ENCODE assay signal across 11 cellular contexts in the genomic region with DNA sequence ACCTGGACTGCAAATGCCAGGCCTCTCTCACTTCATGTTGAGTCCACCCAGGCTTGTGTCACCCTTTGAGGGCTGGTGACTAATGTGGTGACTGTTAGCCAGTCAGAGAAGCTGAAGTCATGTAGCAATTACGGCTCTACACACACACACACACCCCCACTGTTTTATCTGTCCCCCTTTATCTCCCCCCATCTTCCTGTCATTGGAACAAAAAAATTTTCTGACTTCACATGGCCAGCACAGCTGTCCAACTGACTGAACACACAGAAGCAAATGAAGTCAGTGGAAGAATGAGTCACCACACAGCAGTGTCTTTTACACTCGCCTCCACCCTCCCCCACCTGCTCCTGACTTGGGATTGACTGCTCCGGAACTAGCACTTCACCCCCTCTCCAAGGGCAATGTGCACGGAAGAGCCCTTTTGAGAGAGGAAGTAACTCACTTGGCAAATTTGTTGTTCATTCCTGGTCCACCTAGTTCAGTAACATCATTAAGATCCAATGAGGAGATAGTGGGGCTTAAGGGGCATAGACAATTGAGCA.
DNase-seq lines count a peak whose midpoint lies in the region; ATAC-seq and TF ChIP-seq lines count a peak whose summit lies in the region.
"Had no signal": no experiment of that assay in that cellular context is flagged by ENCODE, and none has a peak within 500 bp of the region (broad histone marks: within the 10 kb centered on the region; RNA-seq: fewer than 3 reads in every experiment).

No MANE protein-coding gene starts in this region.

- no peak overlapping the region for H3K4me2 ChIP-seq in GM23338
- peak overlapping the region; percentile 41 for H3K4me2 ChIP-seq in osteoblast (ENCODE audit: insufficient read depth, low read length)

- H3K4me1 ChIP-seq in GM23338 (ENCODE audit: insufficient read depth), result no peaks in the 10 kb centered on the region
- peaks cover 8% of the 10 kb centered on the region for H3K4me1 ChIP-seq in osteoblast (ENCODE audit: insufficient read depth, low read length)

- no peaks in the 10 kb centered on the region for H3K9me2 ChIP-seq in GM23338 (ENCODE audit: insufficient read depth)

- H3K4me1 Mint-ChIP-seq in GM23338, result peaks cover 2% of the 10 kb centered on the region; the same call in 1 of the 3 replicates
- H3K4me1 Mint-ChIP-seq: activated naive CD4-positive, alpha-beta T cell treated with anti-CD3 and anti-CD28 coated beads, Interleukin-2, amount 50 U/mL, for 24 hours had no signal

- H2AFZ ChIP-seq in GM23338 (no peak overlapping the region), osteoblast (ENCODE audit: low read length) (no peak overlapping the region)

- DNase-seq in GM23338 (ENCODE audit: low spot score), result no peak
- peak; percentile 57 to 67 for DNase-seq in NOMO-1 (lab: John Stamatoyannopoulos, UW; ENCODE audit: unreplicated experiment in 2 of 2)
- peak; percentile 10 for DNase-seq in epithelial cell of prostate (ENCODE audit: low read depth, low spot score)
- DNase-seq in osteoblast (ENCODE audit: insufficient read length, low spot score, missing footprints), result peak; percentile 76
- DNase-seq in activated CD4-positive, alpha-beta T cell treated with anti-CD3 and anti-CD28 coated beads for 1 hour, result no peak
- no peak for DNase-seq in SK-N-DZ (ENCODE audit: low spot score)
- DNase-seq in NAMALWA (ENCODE audit: low spot score), result no peak
- DNase-seq in stimulated activated CD4-positive, alpha-beta T cell treated with anti-CD3 and anti-CD28 coated beads, Interleukin-4, amount 100 ng/mL, for 4 hours, result no peak
- DNase-seq: NCI-H187; stimulated activated naive CD8-positive, alpha-beta T cell treated with anti-CD3 and anti-CD28 coated beads, Interleukin-15, Interleukin-2, amounts not matched to agents 100 U/mL and 50 U/mL, for 24 hours had no signal

- ATAC-seq in GM23338, result no peak
- ATAC-seq: stimulated activated naive CD8-positive, alpha-beta T cell treated with anti-CD3 and anti-CD28 coated beads, Interleukin-15, Interleukin-2, amounts not matched to agents 100 U/mL and 50 U/mL, for 24 hours had no signal

- TF ChIP-seq CTCF in GM23338 (conservative IDR thresholded peaks at IDR 0.05; ENCODE audit: low read depth in 2 of 2), result no peak
- TF ChIP-seq CTCF in osteoblast (IDR thresholded peaks at IDR 0.05; ENCODE audit: extremely low read depth, low read depth, low read length), result no peak

- no peaks in the 10 kb centered on the region for H3K9me3 Mint-ChIP-seq in GM23338
- H3K9me3 Mint-ChIP-seq: activated naive CD4-positive, alpha-beta T cell treated with anti-CD3 and anti-CD28 coated beads, Interleukin-2, amount 50 U/mL, for 24 hours had no signal

- H3K36me3 ChIP-seq in GM23338 (ENCODE audit: insufficient read depth) (no peaks in the 10 kb centered on the region), osteoblast (ENCODE audit: insufficient read depth, low read length) (no peaks in the 10 kb centered on the region)

- no peaks in the 10 kb centered on the region for H3K36me3 Mint-ChIP-seq in GM23338 (ENCODE audit: low read depth)
- H3K36me3 Mint-ChIP-seq: activated naive CD4-positive, alpha-beta T cell treated with anti-CD3 and anti-CD28 coated beads, Interleukin-2, amount 50 U/mL, for 24 hours had no signal

- H3K27me3 ChIP-seq in GM23338 (ENCODE audit: insufficient read depth) (no peaks in the 10 kb centered on the region), osteoblast (ENCODE audit: insufficient read depth, low read length) (no peaks in the 10 kb centered on the region)

- H3K9me3 ChIP-seq in osteoblast (ENCODE audit: low read depth, low read length), result no peaks in the 10 kb centered on the region

- peak overlapping the region; percentile 3; the same call in 1 of the 2 replicates for H3K27ac Mint-ChIP-seq in GM23338
- H3K27ac Mint-ChIP-seq: activated naive CD4-positive, alpha-beta T cell treated with anti-CD3 and anti-CD28 coated beads, Interleukin-2, amount 50 U/mL, for 24 hours had no signal

- H4K20me1 ChIP-seq in GM23338 (replicated peaks; ENCODE audit: insufficient read depth) (no peaks in the 10 kb centered on the region), osteoblast (ENCODE audit: insufficient read depth, low read length) (no peaks in the 10 kb centered on the region)

- H3K27me3 Mint-ChIP-seq in GM23338 (ENCODE audit: insufficient read depth, low read depth, poor library complexity), result peaks cover 2% of the 10 kb centered on the region

- H3K27ac ChIP-seq in GM23338 (ENCODE audit: low read depth) (no peak overlapping the region), epithelial cell of prostate (no peak overlapping the region), osteoblast (ENCODE audit: low read depth, low read length) (no peak overlapping the region)

- no peaks in the 10 kb centered on the region for H3F3A ChIP-seq in GM23338 (replicated peaks; ENCODE audit: low read depth)

- H3K4me3 Mint-ChIP-seq in GM23338, result no peak overlapping the region
- H3K4me3 Mint-ChIP-seq: activated naive CD4-positive, alpha-beta T cell treated with anti-CD3 and anti-CD28 coated beads, Interleukin-2, amount 50 U/mL, for 24 hours had no signal

- H3K79me2 ChIP-seq in GM23338 (replicated peaks; ENCODE audit: insufficient read depth), result no peaks in the 10 kb centered on the region
- no peaks in the 10 kb centered on the region for H3K79me2 ChIP-seq in osteoblast (ENCODE audit: insufficient read depth, low read length)

- H3K4me3 ChIP-seq in GM23338 (no peak overlapping the region), osteoblast (ENCODE audit: insufficient read depth, low read length) (no peak overlapping the region)

TF ChIP-seq in GM23338, 12 proteins besides CTCF, POLR2A, EP300 and RAD21 (continues in another document):
- TF ChIP-seq ZNF462 (CRISPR knock-in tag; IDR thresholded peaks at IDR 0.05), result no peak
- no peak for TF ChIP-seq EZH2phosphoT487 (IDR thresholded peaks at IDR 0.05; ENCODE audit: unreplicated experiment)

Comparison
In these comparisons a context has a peak if more than half of its experiments do, and no peak if none do; other contexts are left out.
1. DNase-seq: peak in NOMO-1 (2 of 2), epithelial cell of prostate (single experiment) and osteoblast (single experiment); none in GM23338 (single experiment), activated CD4-positive, alpha-beta T cell treated with anti-CD3 and anti-CD28 coated beads for 1 hour (single experiment), SK-N-DZ (single experiment), NAMALWA (single experiment) and stimulated activated CD4-positive, alpha-beta T cell treated with anti-CD3 and anti-CD28 coated beads, Interleukin-4, amount 100 ng/mL, for 4 hours (0 of 2).